21 cellular contexts compared by ENCODE assay signal in genomic region chr9:91966503-91966902, GRCh38. TPM values are rescaled to one million over a fixed set of nuclear protein-coding genes. Genes with fewer than 3 reads are reported as not detected.
DNase-seq lines count a peak whose midpoint lies in the region; ATAC-seq, FAIRE-seq and TF ChIP-seq lines count a peak whose summit lies in the region.
"Had no signal": no experiment of that assay in that cellular context is flagged by ENCODE, and none has a peak within 500 bp of the region (broad histone marks: within the 10 kb centered on the region; RNA-seq: fewer than 3 reads in every experiment).

No MANE protein-coding gene starts in this region.

- CTCF ChIA-PET in naive thymus-derived CD4-positive, alpha-beta T cell (lab: Charles Lee) = no interaction called here

- DNase-seq in EH (ENCODE audit: low read depth) (peak; percentile 28), HFFc6 (peak; percentile 32), astrocyte (ENCODE audit: low read depth) (no peak), iris pigment epithelial cell (ENCODE audit: low read depth) (peak; percentile 22), NOMO-1 treated with dmso at 0.1 percent for 144 hours (lab: John Stamatoyannopoulos, UW; ENCODE audit: unreplicated experiment) (no peak), islet precursor cell (no peak)
- no peak for DNase-seq in naive thymus-derived CD4-positive, alpha-beta T cell
- DNase-seq in activated CD8-positive, alpha-beta memory T cell treated with anti-CD3 and anti-CD28 coated beads for 24 hours = no peak
- DNase-seq: DMS79, H9, Kasumi-1, NCI-H1105, NCI-H1694 treated with DMSO at 0.1 percent for 48 hours, NCI-H226, NCI-H526, PC-9 had no signal

- H3K9me3 Mint-ChIP-seq in HFFc6 (peaks cover 4% of the 10 kb centered on the region), astrocyte (ENCODE audit: unreplicated experiment) (peaks cover 16% of the 10 kb centered on the region)
- peaks cover 0 to 6% (median under 1%) of the 10 kb centered on the region in 11 donors for H3K9me3 Mint-ChIP-seq in naive thymus-derived CD4-positive, alpha-beta T cell

- H3K4me3 ChIP-seq in astrocyte (ENCODE audit: insufficient read depth, low read depth, low read length) = no peak overlapping the region
- H3K4me3 ChIP-seq in naive thymus-derived CD4-positive, alpha-beta T cell (ENCODE audit: low read length) = no peak overlapping the region
- H3K4me3 ChIP-seq: A549, PC-9 had no signal

- H3K27me3 Mint-ChIP-seq in HFFc6 (ENCODE audit: insufficient read depth) = peaks cover 12% of the 10 kb centered on the region
- peaks cover 1% of the 10 kb centered on the region for H3K27me3 Mint-ChIP-seq in astrocyte (ENCODE audit: low read depth, unreplicated experiment)
- H3K27me3 Mint-ChIP-seq in naive thymus-derived CD4-positive, alpha-beta T cell = peaks cover 24 to 50% (median 37%) of the 10 kb centered on the region in 5 donors

- H3K79me2 ChIP-seq in astrocyte (ENCODE audit: insufficient read depth, low read length) = no peaks in the 10 kb centered on the region

- H4K20me1 ChIP-seq in astrocyte (ENCODE audit: insufficient read depth, low read length) = no peaks in the 10 kb centered on the region

- FAIRE-seq in astrocyte (lab: Jason Lieb, UNC) = no peak
- FAIRE-seq: A549, G401.6, HTR-8/SVneo had no signal

- POLR2A ChIA-PET in naive thymus-derived CD4-positive, alpha-beta T cell (lab: Charles Lee) = no interaction called here

- peaks cover 2% of the 10 kb centered on the region for H3K27me3 ChIP-seq in astrocyte (ENCODE audit: insufficient read depth, low read length)
- no peaks in the 10 kb centered on the region for H3K27me3 ChIP-seq in naive thymus-derived CD4-positive, alpha-beta T cell (ENCODE audit: control insufficient read depth in 2 of 2, insufficient read depth in 2 of 2, low read length in 2 of 2)

- H3K4me1 Mint-ChIP-seq in HFFc6 (ENCODE audit: low read depth) (no peaks in the 10 kb centered on the region; the same call in 1 of the 2 replicates), astrocyte (ENCODE audit: low read depth, unreplicated experiment) (peaks cover 8% of the 10 kb centered on the region)
- H3K4me1 Mint-ChIP-seq in naive thymus-derived CD4-positive, alpha-beta T cell = no peaks in the 10 kb centered on the region
- H3K4me1 Mint-ChIP-seq: H9, IgD-negative memory B cell had no signal

- no peak overlapping the region for H2AFZ ChIP-seq in astrocyte (ENCODE audit: low read depth, low read length)
- H2AFZ ChIP-seq: PC-9 had no signal

- no peaks in the 10 kb centered on the region for H3K36me3 ChIP-seq in astrocyte (ENCODE audit: insufficient read depth, low read length)
- no peaks in the 10 kb centered on the region for H3K36me3 ChIP-seq in naive thymus-derived CD4-positive, alpha-beta T cell (ENCODE audit: control insufficient read depth in 2 of 3, insufficient read depth in 3 of 3, low read length in 3 of 3)

- no peak overlapping the region for H3K4me2 ChIP-seq in astrocyte (ENCODE audit: low read length)
- H3K4me2 ChIP-seq: A549, PC-9 had no signal

- no peak overlapping the region for H3K27ac ChIP-seq in astrocyte (ENCODE audit: low read depth, low read length)
- no peak overlapping the region for H3K27ac ChIP-seq in naive thymus-derived CD4-positive, alpha-beta T cell (ENCODE audit: low read depth, low read length)
- H3K27ac ChIP-seq: A549, C4-2B, PC-9 had no signal

- intact Hi-C loops in naive thymus-derived CD4-positive, alpha-beta T cell (cut with micrococcal nuclease) = no loop called here

- no peaks in the 10 kb centered on the region for H3K36me3 Mint-ChIP-seq in HFFc6 (ENCODE audit: low read depth)
- H3K36me3 Mint-ChIP-seq in astrocyte (ENCODE audit: low read depth, unreplicated experiment) = no peaks in the 10 kb centered on the region
- H3K36me3 Mint-ChIP-seq in naive thymus-derived CD4-positive, alpha-beta T cell = peaks cover 0 to 4% (median 0%) of the 10 kb centered on the region in 5 donors

- no peak for TF ChIP-seq CTCF in HFFc6 (IDR thresholded peaks at IDR 0.05)
- TF ChIP-seq CTCF in astrocyte (IDR thresholded peaks at IDR 0.05; ENCODE audit: insufficient read depth, low read depth, low read length) = no peak

- H3K27ac Mint-ChIP-seq in HFFc6 (no peak overlapping the region), astrocyte (ENCODE audit: unreplicated experiment) (peak overlapping the region; percentile 75)
- H3K27ac Mint-ChIP-seq in naive thymus-derived CD4-positive, alpha-beta T cell = no peak overlapping the region
- H3K27ac Mint-ChIP-seq: IgD-negative memory B cell had no signal

- no peak for ATAC-seq in naive thymus-derived CD4-positive, alpha-beta T cell
- ATAC-seq: A549 had no signal

- H3K4me3 Mint-ChIP-seq in HFFc6 = no peak overlapping the region
- H3K4me3 Mint-ChIP-seq in astrocyte (ENCODE audit: unreplicated experiment) = no peak overlapping the region
- H3K4me3 Mint-ChIP-seq in naive thymus-derived CD4-positive, alpha-beta T cell = no peak overlapping the region
- H3K4me3 Mint-ChIP-seq: H9 had no signal

- H3K9me3 ChIP-seq in astrocyte (ENCODE audit: insufficient read depth, low read depth, low read length) = peaks cover 4% of the 10 kb centered on the region
- no peaks in the 10 kb centered on the region for H3K9me3 ChIP-seq in naive thymus-derived CD4-positive, alpha-beta T cell (ENCODE audit: control insufficient read depth in 2 of 3, low read length in 3 of 3)
- H3K9me3 ChIP-seq: A549 had no signal

- no peaks in the 10 kb centered on the region for H3K4me1 ChIP-seq in astrocyte (ENCODE audit: insufficient read depth, low read length)
- no peaks in the 10 kb centered on the region for H3K4me1 ChIP-seq in naive thymus-derived CD4-positive, alpha-beta T cell (ENCODE audit: control insufficient read depth in 2 of 2, insufficient read depth in 2 of 2, low read length in 2 of 2)
- H3K4me1 ChIP-seq: A549 had no signal

- H3K9ac ChIP-seq in astrocyte (ENCODE audit: low read length) = no peak overlapping the region

RNA-seq across cellular contexts. Expression of gene ROR2, which starts 16.5 kb away (rescaled TPM):
- total RNA-seq in HFFc6 (2021; fragmentation: NEBNext Ultra II Directional; extraction: Animal tissue kit (Norgen Biotek cat#: 25700)) = under 1 TPM in 1 of 6 experiments, not detected in 5; 0.09 TPM
- 4.9 and 11.6 TPM in 2 replicates for total RNA-seq in astrocyte
- 1 to 10 TPM in 1 of 5 experiments, under 1 TPM in 1, not detected in 3; 0.48 to 2.1 TPM for total RNA-seq in naive thymus-derived CD4-positive, alpha-beta T cell
- polyA plus RNA-seq in naive thymus-derived CD4-positive, alpha-beta T cell = not detected
- total RNA-seq: PC-9 had no signal
- polyA plus RNA-seq: IgD-negative memory B cell had no signal

Comparison
In these comparisons a context has a peak if more than half of its experiments do, and no peak if none do; other contexts are left out.
1. DNase-seq: peak in EH (single experiment), HFFc6 (single experiment) and iris pigment epithelial cell (single experiment); none in astrocyte (single experiment), NOMO-1 treated with dmso at 0.1 percent for 144 hours (single experiment), islet precursor cell (single experiment), naive thymus-derived CD4-positive, alpha-beta T cell (0 of 9) and activated CD8-positive, alpha-beta memory T cell treated with anti-CD3 and anti-CD28 coated beads for 24 hours (single experiment).